23 cellular contexts compared by ENCODE assay signal in the genomic region with DNA sequence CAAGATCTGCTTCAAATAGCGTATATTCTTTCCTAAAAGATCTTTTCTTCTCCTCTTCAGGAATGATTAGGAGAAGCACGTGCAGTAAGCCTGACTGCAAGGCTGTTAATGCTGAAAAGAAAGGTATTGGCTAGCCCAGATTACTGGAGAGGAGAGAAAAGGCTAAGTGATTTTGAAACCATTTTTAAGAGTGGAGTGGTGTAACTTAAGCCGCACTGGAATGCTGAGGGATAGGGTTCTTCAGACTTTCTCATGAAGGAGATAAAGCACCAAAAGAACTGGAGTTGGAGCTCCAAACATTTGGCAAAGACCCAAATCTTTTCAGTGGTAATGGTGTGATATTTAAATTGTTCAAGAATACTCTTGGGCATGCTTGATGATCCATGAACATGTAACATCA.
"Had no signal": no experiment of that assay in that cellular context is flagged by ENCODE, and none has a peak within 500 bp of the region (broad histone marks: within the 10 kb centered on the region; RNA-seq: fewer than 3 reads in every experiment).

No MANE protein-coding gene starts in this region.

- ATAC-seq: foreskin keratinocyte; natural killer cell treated with Interleukin-12 subunit alpha and Interleukin-12 subunit beta and Interleukin-15 and Interleukin-18, amount 100 ng/mL, for 72 hours; psoas muscle; stimulated activated memory B cell treated with anti-CD40 and anti-IgM and Interleukin-4, amounts not matched to agents 10 μg/mL and 1 μg/mL and 100 μg/mL, for 72 hours had no signal

- H3K36me3 Mint-ChIP-seq: immature natural killer cell; mesothelial cell of epicardium; natural killer cell treated with Interleukin-12 subunit alpha and Interleukin-12 subunit beta and Interleukin-15 and Interleukin-18, amount 100 ng/mL, for 72 hours; stimulated activated memory B cell treated with anti-CD40 and anti-IgM and Interleukin-4, amounts not matched to agents 10 μg/mL and 1 μg/mL and 100 μg/mL, for 72 hours had no signal

- DNase-seq: effector CD4-positive, alpha-beta T cell; endodermal cell; erythroblast; foreskin keratinocyte; immature natural killer cell; left ventricle myocardium inferior; lower lobe of right lung; psoas muscle; retina; sigmoid colon; small intestine; stimulated activated CD4-positive, alpha-beta T cell treated with anti-CD3 and anti-CD28 coated beads, Interleukin-2, amount 100 ng/mL, for 48 hours; stimulated activated CD8-positive, alpha-beta memory T cell treated with anti-CD3 and anti-CD28 coated beads, Interleukin-4, amount 100 ng/mL, for 48 hours; tibial artery; upper lobe of left lung had no signal

- H3K4me3 Mint-ChIP-seq: endodermal cell; immature natural killer cell; memory B cell; mesothelial cell of epicardium; natural killer cell treated with Interleukin-12 subunit alpha and Interleukin-12 subunit beta and Interleukin-15 and Interleukin-18, amount 100 ng/mL, for 72 hours; stimulated activated memory B cell treated with anti-CD40 and anti-IgM and Interleukin-4, amounts not matched to agents 10 μg/mL and 1 μg/mL and 100 μg/mL, for 72 hours; stimulated activated naive CD8-positive, alpha-beta T cell treated with anti-CD3 and anti-CD28 coated beads, Interleukin-15, Interleukin-2, amounts not matched to agents 100 ng/mL and 50 ng/mL, for 24 hours had no signal

- H3K36me3 ChIP-seq: left ventricle myocardium inferior, lower lobe of right lung, neutrophil, sigmoid colon, tibial artery, upper lobe of left lung, vagina had no signal

- H3K4me1 Mint-ChIP-seq: endodermal cell; immature natural killer cell; memory B cell; stimulated activated memory B cell treated with anti-CD40 and anti-IgM and Interleukin-4, amounts not matched to agents 10 μg/mL and 1 μg/mL and 100 μg/mL, for 72 hours had no signal

- H3K27ac Mint-ChIP-seq: endodermal cell; immature natural killer cell; memory B cell; mesothelial cell of epicardium; natural killer cell treated with Interleukin-12 subunit alpha and Interleukin-12 subunit beta and Interleukin-15 and Interleukin-18, amount 100 ng/mL, for 72 hours; stimulated activated memory B cell treated with anti-CD40 and anti-IgM and Interleukin-4, amounts not matched to agents 10 μg/mL and 1 μg/mL and 100 μg/mL, for 72 hours; stimulated activated naive CD8-positive, alpha-beta T cell treated with anti-CD3 and anti-CD28 coated beads, Interleukin-15, Interleukin-2, amounts not matched to agents 100 ng/mL and 50 ng/mL, for 24 hours had no signal

- H3K4me1 ChIP-seq: foreskin keratinocyte, left ventricle myocardium inferior, lower lobe of right lung, psoas muscle, sigmoid colon, tibial artery, upper lobe of left lung, vagina had no signal

- H3K27me3 ChIP-seq: neutrophil, sigmoid colon, upper lobe of left lung, vagina had no signal

- H3K9me3 ChIP-seq: left ventricle myocardium inferior, lower lobe of right lung, neutrophil, psoas muscle, sigmoid colon, tibial artery, upper lobe of left lung, vagina had no signal

- H3K27ac ChIP-seq: coronary artery, foreskin keratinocyte, left ventricle myocardium inferior, lower lobe of right lung, neutrophil, psoas muscle, sigmoid colon, tibial artery, upper lobe of left lung, vagina had no signal

- H3K4me3 ChIP-seq: coronary artery, left ventricle myocardium inferior, lower lobe of right lung, psoas muscle, sigmoid colon, tibial artery, upper lobe of left lung, vagina had no signal
